21 cellular contexts compared by ENCODE assay signal in the genomic region with DNA sequence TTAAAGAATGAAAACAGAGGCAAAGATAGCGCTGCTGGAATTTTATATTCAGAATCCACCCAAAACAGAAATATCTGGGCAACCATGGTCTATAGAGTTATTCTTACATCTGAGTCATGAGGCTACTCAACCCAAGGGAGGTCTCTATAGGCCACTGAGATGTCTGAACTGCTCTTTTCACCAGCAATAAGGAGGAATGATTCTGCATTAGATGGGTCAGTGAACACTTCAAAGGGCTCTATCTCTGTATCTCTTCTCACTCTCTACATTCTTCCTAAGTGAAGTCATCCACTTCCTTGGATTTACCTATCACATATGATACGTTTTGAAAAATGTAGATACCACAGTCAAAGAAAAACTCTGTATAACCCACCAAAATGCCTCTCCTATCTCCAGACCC.
A peak's percentile ranks its signal among the peaks of the same experiment; 100 is the strongest.
DNase-seq lines count a peak whose midpoint lies in the region; ATAC-seq, FAIRE-seq and TF ChIP-seq lines count a peak whose summit lies in the region.
"Had no signal": no experiment of that assay in that cellular context is flagged by ENCODE, and none has a peak within 500 bp of the region (broad histone marks: within the 10 kb centered on the region; RNA-seq: fewer than 3 reads in every experiment).

No MANE protein-coding gene starts in this region.

- H3K4me3 ChIP-seq in SJSA1 (no peak overlapping the region), keratinocyte (ENCODE audit: control insufficient read depth in 2 of 3, extremely low read depth in 1 of 3, insufficient read depth in 2 of 3, low read depth in 1 of 3, low read length in 3 of 3) (no peak overlapping the region), Caco-2 (ENCODE audit: low read depth, low read length) (no peak overlapping the region)
- H3K4me3 ChIP-seq: BLaER1 treated with 17β-estradiol and CSF1 and Interleukin-3, amounts not matched to agents 10 nM and 100 nM had no signal

- DNase-seq in A172 (ENCODE audit: low spot score), result peak; percentile 75
- DNase-seq in HFFc6, result peak; percentile 36
- DNase-seq in SJSA1 (ENCODE audit: low read depth in 1 of 2, low spot score in 2 of 2), result no peak
- DNase-seq in keratinocyte (ENCODE audit: low read depth, low spot score), result no peak
- DNase-seq in OCI-M2 (lab: John Stamatoyannopoulos, UW; ENCODE audit: unreplicated experiment), result no peak
- DNase-seq in Caco-2, result no peak
- no peak for DNase-seq in germinal center (ENCODE audit: low spot score)
- DNase-seq: 8988T; CD8-positive, alpha-beta memory T cell; H9; MV-4-11; NCI-H1417; NCI-H1930; NCI-H446 treated with DMSO at 0.1 percent for 48 hours; NK-92 treated with Interleukin-12 subunit alpha and Interleukin-12 subunit beta, amount 100 ng/mL, for 24 hours; OCI-M1 had no signal

- H3K36me3 ChIP-seq in SJSA1, result no peaks in the 10 kb centered on the region
- no peaks in the 10 kb centered on the region for H3K36me3 ChIP-seq in keratinocyte (ENCODE audit: control insufficient read depth in 2 of 2, extremely low read depth in 1 of 2, insufficient read depth in 2 of 2, low read length in 2 of 2)
- H3K36me3 ChIP-seq in Caco-2 (ENCODE audit: control insufficient read depth, insufficient read depth, low read length), result no peaks in the 10 kb centered on the region
- H3K36me3 ChIP-seq: BLaER1 treated with 17β-estradiol and CSF1 and Interleukin-3, amounts not matched to agents 10 nM and 100 nM had no signal

- H3K27me3 Mint-ChIP-seq in HFFc6 (ENCODE audit: insufficient read depth), result no peaks in the 10 kb centered on the region; the same call in 1 of the 2 replicates
- H3K27me3 Mint-ChIP-seq in Caco-2 (ENCODE audit: insufficient read depth, unreplicated experiment), result no peaks in the 10 kb centered on the region

- POLR2A ChIA-PET in Caco-2 (lab: Charles Lee), result interaction anchor here (0.8 kb wide), 1 partner anchor 13 kb away, joined by 3 read pairs; no protein-coding TSS in a partner anchor

- BruUV-seq in Caco-2 (replicated peaks; lab: Mats Ljungman, UMichigan), result no TSS peak

- H3K9me3 ChIP-seq in SJSA1 (replicated peaks), result no peaks in the 10 kb centered on the region; the same call in 1 of the 2 replicates
- H3K9me3 ChIP-seq in keratinocyte (ENCODE audit: control insufficient read depth, low read depth, low read length), result no peaks in the 10 kb centered on the region
- no peaks in the 10 kb centered on the region for H3K9me3 ChIP-seq in Caco-2

- H3K27ac ChIP-seq in SJSA1, result peak overlapping the region; percentile 74
- H3K27ac ChIP-seq in keratinocyte (ENCODE audit: control insufficient read depth, insufficient read depth, low read length), result no peak overlapping the region
- H3K27ac ChIP-seq: BLaER1 treated with 17β-estradiol and CSF1 and Interleukin-3, amounts not matched to agents 10 nM and 100 nM; HL-60 had no signal

- H3K9ac ChIP-seq in keratinocyte (ENCODE audit: control insufficient read depth, extremely low read depth, insufficient read depth, low read length), result no peak overlapping the region
- H3K9ac ChIP-seq: BLaER1 treated with 17β-estradiol and CSF1 and Interleukin-3, amounts not matched to agents 10 nM and 100 nM had no signal

- H3K4me1 Mint-ChIP-seq in HFFc6 (ENCODE audit: low read depth), result peaks cover 100% of the 10 kb centered on the region
- H3K4me1 Mint-ChIP-seq in Caco-2 (ENCODE audit: low read depth, unreplicated experiment), result peaks cover 14% of the 10 kb centered on the region
- H3K4me1 Mint-ChIP-seq: CD8-positive, alpha-beta memory T cell; H9 had no signal

- no peaks in the 10 kb centered on the region for H3K79me2 ChIP-seq in keratinocyte (ENCODE audit: control insufficient read depth, insufficient read depth, low read length)

- CTCF ChIA-PET in Caco-2 (lab: Charles Lee), result no interaction called here

- H4K20me1 ChIP-seq in keratinocyte (ENCODE audit: control insufficient read depth, extremely low read depth, insufficient read depth, low read length), result no peaks in the 10 kb centered on the region
- H4K20me1 ChIP-seq: BLaER1 treated with 17β-estradiol and CSF1 and Interleukin-3, amounts not matched to agents 10 nM and 100 nM had no signal

- no peak overlapping the region for H3K4me2 ChIP-seq in keratinocyte (ENCODE audit: control insufficient read depth, extremely low read depth, insufficient read depth, low read depth, low read length)
- H3K4me2 ChIP-seq: BLaER1 treated with 17β-estradiol and CSF1 and Interleukin-3, amounts not matched to agents 10 nM and 100 nM had no signal

- ATAC-seq in GM21381 (IDR thresholded peaks at IDR 0.05; ENCODE audit: unreplicated experiment), result no peak
- ATAC-seq: SK-N-SH treated with all-trans-retinoic acid at 6 μM for 48 hours had no signal

- H3K4me1 ChIP-seq in SJSA1 (replicated peaks) (peaks cover 80% of the 10 kb centered on the region), keratinocyte (ENCODE audit: control insufficient read depth, extremely low read depth, insufficient read depth, low read length) (peaks cover 33% of the 10 kb centered on the region), Caco-2 (peaks cover 19% of the 10 kb centered on the region)

- H2AFZ ChIP-seq in keratinocyte (ENCODE audit: control insufficient read depth, low read length), result no peak overlapping the region

- dilution Hi-C loops in keratinocyte (cut with MboI; ENCODE audit: extremely low pct_ligation_motif_present, low sequenced_read_pairs), result no loop called here

- peak overlapping the region; percentile 98 for H3K27ac Mint-ChIP-seq in HFFc6
- H3K27ac Mint-ChIP-seq in Caco-2 (ENCODE audit: unreplicated experiment), result no peak overlapping the region
- H3K27ac Mint-ChIP-seq: CD8-positive, alpha-beta memory T cell; H9 had no signal

- H3K27me3 ChIP-seq in SJSA1 (replicated peaks) (no peaks in the 10 kb centered on the region), keratinocyte (ENCODE audit: control insufficient read depth, extremely low read depth, insufficient read depth, low read length) (no peaks in the 10 kb centered on the region), Caco-2 (replicated peaks; ENCODE audit: control insufficient read depth, insufficient read depth, low read length) (no peaks in the 10 kb centered on the region)
- H3K27me3 ChIP-seq: BLaER1 treated with 17β-estradiol and CSF1 and Interleukin-3, amounts not matched to agents 10 nM and 100 nM had no signal

- H3K4me3 Mint-ChIP-seq in HFFc6, result peak overlapping the region; percentile 10
- H3K4me3 Mint-ChIP-seq in Caco-2 (ENCODE audit: unreplicated experiment), result no peak overlapping the region
- H3K4me3 Mint-ChIP-seq: CD8-positive, alpha-beta memory T cell; H9 had no signal

- no peaks in the 10 kb centered on the region for H3K9me1 ChIP-seq in keratinocyte (ENCODE audit: control insufficient read depth, extremely low read depth, insufficient read depth, low read length)

- H3K36me3 Mint-ChIP-seq in HFFc6 (ENCODE audit: low read depth), result peaks cover under 1% of the 10 kb centered on the region; the same call in 1 of the 2 replicates
- H3K36me3 Mint-ChIP-seq in Caco-2 (ENCODE audit: insufficient read depth, unreplicated experiment), result no peaks in the 10 kb centered on the region
- H3K36me3 Mint-ChIP-seq: CD8-positive, alpha-beta memory T cell had no signal

- peak; percentile 44 for FAIRE-seq in keratinocyte (lab: Jason Lieb, UNC)
- FAIRE-seq: GM19239 had no signal

- TF ChIP-seq CTCF in HFFc6 (IDR thresholded peaks at IDR 0.05), result no peak
- TF ChIP-seq CTCF in keratinocyte (optimal IDR thresholded peaks at IDR 0.05 in 1 of 3, IDR thresholded peaks at IDR 0.05 in 1 of 3, conservative IDR thresholded peaks at IDR 0.05 in 1 of 3; ENCODE audit: extremely low read depth in 1 of 3, insufficient read depth in 2 of 3, low read length in 3 of 3), result no peak
- TF ChIP-seq CTCF in Caco-2 (IDR thresholded peaks at IDR 0.05; ENCODE audit: insufficient read depth in 1 of 2, low read depth in 1 of 2, low read length in 1 of 2, severe bottlenecking in 1 of 2, unreplicated experiment in 1 of 2), result no peak

- H3K9me3 Mint-ChIP-seq in HFFc6 (no peaks in the 10 kb centered on the region), Caco-2 (ENCODE audit: unreplicated experiment) (peaks cover 14% of the 10 kb centered on the region)
- H3K9me3 Mint-ChIP-seq: H9 had no signal

- intact Hi-C loops in Caco-2 (cut with micrococcal nuclease; ENCODE audit: unreplicated experiment), result no loop called here

Comparison
In these comparisons a context has a peak if more than half of its experiments do, and no peak if none do; other contexts are left out.
1. DNase-seq: peak in A172 (single experiment) and HFFc6 (single experiment); none in SJSA1 (0 of 2), keratinocyte (single experiment), OCI-M2 (single experiment), Caco-2 (0 of 2) and germinal center (single experiment).